ENCODE assay signal across 8 cellular contexts in genomic region chr3:99114565-99115291, GRCh38.
DNase-seq lines count a peak whose midpoint lies in the region; ATAC-seq and TF ChIP-seq lines count a peak whose summit lies in the region.

No MANE protein-coding gene starts in this region.

- no peak overlapping the region for H3K23ac ChIP-seq in H9 (ENCODE audit: insufficient read length, low read depth, low read length)

- H3T11ph ChIP-seq in H9 (ENCODE audit: low read length), result no peak overlapping the region

- no peak overlapping the region for H3K9ac ChIP-seq in H9 (ENCODE audit: extremely low read depth, insufficient read length, low read length)

- H3K9me3 ChIP-seq in H9 (ENCODE audit: control insufficient read depth, low read depth, low read length) (no peaks in the 10 kb centered on the region), iPS DF 6.9 (ENCODE audit: control insufficient read depth, insufficient read depth, low read length) (no peaks in the 10 kb centered on the region)

- no CpG with 5 or more reads among the region's 9 CpGs for WGBS in H9 (ENCODE audit: extremely low coverage, insufficient read length, low lambda C conversion rate)
- no CpG with 5 or more reads among the region's 9 CpGs for WGBS in iPS DF 6.9 (ENCODE audit: insufficient coverage, insufficient read length)

- H2BK12ac ChIP-seq in H9 (ENCODE audit: insufficient read length, low read depth, low read length), result no peak overlapping the region

- H3K27ac ChIP-seq in H9 (ENCODE audit: insufficient read length, low read depth, low read length), result no peak overlapping the region
- no peak overlapping the region for H3K27ac ChIP-seq in iPS DF 6.9 (ENCODE audit: low read length)

- no peaks in the 10 kb centered on the region for H3K23me2 ChIP-seq in H9 (ENCODE audit: insufficient read length, low read depth, low read length, poor library complexity, severe bottlenecking)

- no peak overlapping the region for H3K56ac ChIP-seq in H9 (ENCODE audit: insufficient read length, low read depth, low read length)

- no peak overlapping the region for H3K14ac ChIP-seq in H9 (ENCODE audit: insufficient read depth, low read length)

- H3K27me3 Mint-ChIP-seq in H9 (ENCODE audit: low read depth), result no peaks in the 10 kb centered on the region

- H2BK120ac ChIP-seq in H9 (ENCODE audit: low read depth, low read length, poor library complexity, severe bottlenecking), result no peak overlapping the region

- H3K4me2 ChIP-seq in H9 (ENCODE audit: insufficient read depth, insufficient read length, low read length), result no peak overlapping the region

- no peak overlapping the region for H4K5ac ChIP-seq in H9 (ENCODE audit: insufficient read length, low read depth, low read length)

- H2BK5ac ChIP-seq in H9 (ENCODE audit: insufficient read length, low read length), result no peak overlapping the region

- H2BK15ac ChIP-seq in H9 (ENCODE audit: low read depth, low read length), result no peak overlapping the region

- H3K18ac ChIP-seq in H9 (ENCODE audit: insufficient read length, low read depth, low read length), result no peak overlapping the region

- no peak overlapping the region for H3K4me3 ChIP-seq in iPS DF 6.9 (ENCODE audit: low read length)

- H3K27me3 ChIP-seq in H9 (ENCODE audit: insufficient read depth, low read length) (no peaks in the 10 kb centered on the region), iPS DF 6.9 (ENCODE audit: control insufficient read depth, insufficient read depth, low read length) (no peaks in the 10 kb centered on the region)

- H3K36me3 Mint-ChIP-seq in H9 (ENCODE audit: insufficient read depth in 1 of 3, low read depth in 3 of 3), result no peaks in the 10 kb centered on the region

- no peaks in the 10 kb centered on the region for H4K20me1 ChIP-seq in H9 (ENCODE audit: control insufficient read depth, insufficient read depth, insufficient read length)

- no peak overlapping the region for H2AFZ ChIP-seq in H9 (ENCODE audit: low read length)

- no peaks in the 10 kb centered on the region for H3K9me3 Mint-ChIP-seq in H9

- no peak for DNase-seq in AG09319 (ENCODE audit: extremely low read depth, low read depth)
- DNase-seq in H9, result peak; percentile 69
- peak; percentile 25 for DNase-seq in iPS DF 6.9 (ENCODE audit: low read depth, low spot score)
- no peak for DNase-seq in effector CD4-positive, alpha-beta T cell
- no peak for DNase-seq in activated naive CD4-positive, alpha-beta T cell treated with anti-CD3 and anti-CD28 coated beads, Interleukin-2, amount 50 U/mL, for 16 hours
- DNase-seq in NCI-H1105 treated with DMSO at 0.1 percent for 48 hours (lab: John Stamatoyannopoulos, UW), result no peak

- no peaks in the 10 kb centered on the region for H3K79me1 ChIP-seq in H9 (ENCODE audit: insufficient read depth, low read depth, low read length, poor library complexity, severe bottlenecking)

- no peak overlapping the region for H4K8ac ChIP-seq in H9 (replicated peaks; ENCODE audit: insufficient read length, low read depth, low read length)

- H3K4me1 ChIP-seq in H9 (ENCODE audit: insufficient read depth, low read length) (no peaks in the 10 kb centered on the region), iPS DF 6.9 (ENCODE audit: control insufficient read depth, insufficient read depth, low read length) (no peaks in the 10 kb centered on the region)

- H3K27ac Mint-ChIP-seq in H9, result no peak overlapping the region

- ATAC-seq in SK-N-SH treated with all-trans-retinoic acid at 6 μM for 48 hours (peak; percentile 97), GM21717 (IDR thresholded peaks at IDR 0.05; ENCODE audit: unreplicated experiment) (no peak)

- H3K4me1 Mint-ChIP-seq in H9, result no peaks in the 10 kb centered on the region

- H2BK20ac ChIP-seq in H9 (ENCODE audit: low read depth, low read length, poor library complexity, severe bottlenecking), result no peak overlapping the region

- no peak overlapping the region for H4K91ac ChIP-seq in H9 (ENCODE audit: insufficient read length, low read depth, low read length)

- H3K36me3 ChIP-seq in iPS DF 6.9 (ENCODE audit: control insufficient read depth, insufficient read depth, low read length), result no peaks in the 10 kb centered on the region

- no peak overlapping the region for H3K4ac ChIP-seq in H9 (ENCODE audit: low read depth, low read length)

- no peak overlapping the region for H3K4me3 Mint-ChIP-seq in H9

- no peak overlapping the region for H2AK5ac ChIP-seq in H9 (ENCODE audit: insufficient read length, low read length)

- no peaks in the 10 kb centered on the region for H3K79me2 ChIP-seq in H9 (ENCODE audit: insufficient read depth, low read length)

- TF ChIP-seq CTCF in AG09319 (IDR thresholded peaks at IDR 0.05; ENCODE audit: low read depth, low read length) (peak; percentile 77), H9 (conservative IDR thresholded peaks at IDR 0.05) (peak; percentile 82)

TF ChIP-seq in SK-N-SH treated with all-trans-retinoic acid at 6 μM for 48 hours, 23 proteins besides CTCF, POLR2A, EP300 and RAD21:
- TF ChIP-seq TOX (CRISPR knock-in tag; IDR thresholded peaks at IDR 0.05; ENCODE audit: borderline replicate concordance) (no peak), CSRNP3 (CRISPR knock-in tag; IDR thresholded peaks at IDR 0.05) (no peak), ESRRG (CRISPR knock-in tag; IDR thresholded peaks at IDR 0.05) (no peak), CREB5 (CRISPR knock-in tag; IDR thresholded peaks at IDR 0.05; ENCODE audit: low read depth) (no peak), BACH2 (CRISPR knock-in tag; IDR thresholded peaks at IDR 0.05; ENCODE audit: borderline replicate concordance) (no peak), ZFP3 (CRISPR knock-in tag; IDR thresholded peaks at IDR 0.05) (no peak), TCF4 (CRISPR knock-in tag; IDR thresholded peaks at IDR 0.05; ENCODE audit: borderline replicate concordance) (no peak), CSDC2 (CRISPR knock-in tag; IDR thresholded peaks at IDR 0.05) (no peak)
TF ChIP-seq in SK-N-SH treated with all-trans-retinoic acid at 6 μM for 48 hours: peak in this region for 0.

Comparison
In these comparisons a context has a peak if more than half of its experiments do, and no peak if none do; other contexts are left out.
1. DNase-seq: peak in H9 (single experiment) and iPS DF 6.9 (single experiment); none in AG09319 (single experiment), effector CD4-positive, alpha-beta T cell (single experiment), activated naive CD4-positive, alpha-beta T cell treated with anti-CD3 and anti-CD28 coated beads, Interleukin-2, amount 50 U/mL, for 16 hours (single experiment) and NCI-H1105 treated with DMSO at 0.1 percent for 48 hours (single experiment).